ENCODE assay signal across 19 cellular contexts in genomic region chr17:80053102-80053501, GRCh38. TPM values are rescaled to one million over a fixed set of nuclear protein-coding genes. Genes with fewer than 3 reads are reported as not detected.
"Had no signal": no experiment of that assay in that cellular context is flagged by ENCODE, and none has a peak within 500 bp of the region (broad histone marks: within the 10 kb centered on the region; RNA-seq: fewer than 3 reads in every experiment).

No MANE protein-coding gene starts in this region.

- H3K27me3 Mint-ChIP-seq: activated CD4-positive, alpha-beta T cell treated with anti-CD3 and anti-CD28 coated beads for 36 hours; activated T-helper 17 cell treated with anti-CD3 and anti-CD28 coated beads, Interleukin-2, amount 50 U/mL, for 72 hours had no signal

- H3K9me3 ChIP-seq: ascending aorta, neutrophil, sigmoid colon, spleen had no signal

- DNase-seq: activated CD4-positive, alpha-beta memory T cell treated with anti-CD3 and anti-CD28 coated beads, Interleukin-2, amount 10 ng/mL, durations not matched to agents 7 days and 5 days; activated CD4-positive, alpha-beta T cell treated with anti-CD3 and anti-CD28 coated beads for 36 hours; activated naive CD4-positive, alpha-beta T cell treated with Interleukin-2 at 50 U/mL for 16 hours; activated naive CD8-positive, alpha-beta T cell treated with anti-CD3 and anti-CD28 coated beads, Interleukin-2, amount 10 ng/mL, durations not matched to agents 7 days and 5 days; activated T-cell treated with anti-CD3 and anti-CD28 coated beads, Interleukin-2, amount 50 U/mL, for 1 hour; erythroblast; left cardiac atrium; mesendoderm; natural killer cell; sigmoid colon; spleen; stimulated activated naive CD4-positive, alpha-beta T cell; SW 1271; T-helper 2 cell had no signal

- H3K27ac ChIP-seq: ascending aorta, coronary artery, neutrophil, parathyroid adenoma had no signal

- H3K4me1 ChIP-seq: ascending aorta, parathyroid adenoma had no signal

- H3K36me3 Mint-ChIP-seq: activated naive CD8-positive, alpha-beta T cell treated with anti-CD3 and anti-CD28 coated beads, Interleukin-2, amount 10 ng/mL, durations not matched to agents 7 days and 5 days; natural killer cell had no signal

- H3K27me3 ChIP-seq: ascending aorta, neutrophil, sigmoid colon, spleen had no signal

- H2AFZ ChIP-seq: parathyroid adenoma had no signal

- ATAC-seq: activated CD4-positive, alpha-beta T cell treated with anti-CD3 and anti-CD28 coated beads for 36 hours; activated T-helper 17 cell treated with anti-CD3 and anti-CD28 coated beads, Interleukin-2, amount 50 U/mL, for 72 hours; left cardiac atrium; natural killer cell had no signal

- H3K9ac ChIP-seq: parathyroid adenoma had no signal

- H3K27ac Mint-ChIP-seq: activated CD4-positive, alpha-beta memory T cell treated with anti-CD3 and anti-CD28 coated beads, Interleukin-2, amount 10 ng/mL, durations not matched to agents 7 days and 5 days; activated CD4-positive, alpha-beta T cell treated with anti-CD3 and anti-CD28 coated beads for 36 hours; activated naive CD8-positive, alpha-beta T cell treated with anti-CD3 and anti-CD28 coated beads, Interleukin-2, amount 10 ng/mL, durations not matched to agents 7 days and 5 days; activated T-helper 17 cell treated with anti-CD3 and anti-CD28 coated beads, Interleukin-2, amount 50 U/mL, for 72 hours; natural killer cell had no signal

- H3K9me3 Mint-ChIP-seq: activated CD4-positive, alpha-beta memory T cell treated with anti-CD3 and anti-CD28 coated beads, Interleukin-2, amount 10 ng/mL, durations not matched to agents 7 days and 5 days; activated naive CD8-positive, alpha-beta T cell treated with anti-CD3 and anti-CD28 coated beads, Interleukin-2, amount 10 ng/mL, durations not matched to agents 7 days and 5 days; activated T-helper 17 cell treated with anti-CD3 and anti-CD28 coated beads, Interleukin-2, amount 50 U/mL, for 72 hours; natural killer cell had no signal

- H3K4me1 Mint-ChIP-seq: activated CD4-positive, alpha-beta memory T cell treated with anti-CD3 and anti-CD28 coated beads, Interleukin-2, amount 10 ng/mL, durations not matched to agents 7 days and 5 days; activated CD4-positive, alpha-beta T cell treated with anti-CD3 and anti-CD28 coated beads for 36 hours; activated T-helper 17 cell treated with anti-CD3 and anti-CD28 coated beads, Interleukin-2, amount 50 U/mL, for 72 hours; natural killer cell had no signal

- H3K4me3 ChIP-seq: ascending aorta, coronary artery, sigmoid colon, spleen had no signal

- H3K4me3 Mint-ChIP-seq: activated CD4-positive, alpha-beta memory T cell treated with anti-CD3 and anti-CD28 coated beads, Interleukin-2, amount 10 ng/mL, durations not matched to agents 7 days and 5 days; activated CD4-positive, alpha-beta T cell treated with anti-CD3 and anti-CD28 coated beads for 36 hours; activated naive CD8-positive, alpha-beta T cell treated with anti-CD3 and anti-CD28 coated beads, Interleukin-2, amount 10 ng/mL, durations not matched to agents 7 days and 5 days; activated T-helper 17 cell treated with anti-CD3 and anti-CD28 coated beads, Interleukin-2, amount 50 U/mL, for 72 hours; natural killer cell had no signal

- H3K36me3 ChIP-seq: neutrophil, spleen had no signal

- H3K79me2 ChIP-seq: parathyroid adenoma had no signal

RNA-seq across cellular contexts. Expression of gene CCDC40, which starts 16.7 kb away (rescaled TPM):
- total RNA-seq: activated CD4-positive, alpha-beta memory T cell treated with anti-CD3 and anti-CD28 coated beads, Interleukin-2, amount 10 ng/mL, durations not matched to agents 7 days and 5 days had no signal
